Comparison of ENCODE assay signal across 2 cellular contexts in the genomic region with DNA sequence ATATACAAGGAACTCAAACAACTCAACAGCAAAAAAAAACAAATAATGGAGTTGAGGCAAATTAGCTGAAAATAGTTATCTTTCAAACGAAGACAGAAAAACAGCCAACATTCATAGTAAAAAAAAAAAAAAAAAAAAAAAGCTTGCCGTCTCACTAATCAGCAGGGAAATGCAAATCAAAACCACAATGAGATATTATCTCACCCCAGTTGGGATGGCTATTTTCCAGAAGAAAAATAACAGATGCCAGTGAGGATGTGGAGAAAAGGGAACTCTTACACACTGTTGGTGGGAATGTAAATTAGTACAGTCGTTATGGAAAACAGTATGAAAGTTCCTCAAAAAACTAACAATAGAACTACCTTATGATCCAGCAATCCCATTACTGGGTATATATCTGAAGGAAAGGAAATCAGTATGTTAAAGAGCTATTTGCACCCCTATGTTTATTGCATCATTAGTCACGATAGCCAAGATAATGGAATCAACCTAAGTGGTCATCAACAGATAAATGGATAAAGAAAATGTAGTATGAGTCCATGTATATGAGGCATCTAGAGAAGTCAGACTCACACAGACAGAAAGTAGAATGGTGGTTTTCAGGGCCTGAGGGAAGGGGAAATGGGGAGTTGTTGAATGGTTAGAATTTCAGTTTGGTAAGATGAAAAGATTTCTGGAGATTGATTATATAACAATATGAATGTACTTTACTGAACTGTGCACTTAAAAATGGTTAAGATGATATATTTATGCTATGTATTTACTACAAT.
TF ChIP-seq lines count a peak whose summit lies in the region.

No MANE protein-coding gene starts in this region.

TF ChIP-seq in GM12891, 5 proteins besides CTCF, POLR2A, EP300 and RAD21:
- TF ChIP-seq PAX5 (IDR thresholded peaks at IDR 0.05; ENCODE audit: insufficient read depth, low read length, severe bottlenecking) = no peak
- peak; percentile 26; the same call in 1 of the 2 replicates for TF ChIP-seq SPI1 (IDR thresholded peaks at IDR 0.05; ENCODE audit: low read depth, low read length)

TF ChIP-seq in K562, 482 proteins besides CTCF, POLR2A, EP300 and RAD21:
- TF ChIP-seq CEBPG (CRISPR knock-in tag; IDR thresholded peaks at IDR 0.05) = no peak
- peak in 1 of 2 experiments; percentile 66; a peak in 2 of 4 replicates for TF ChIP-seq CEBPG (tag; conservative IDR thresholded peaks at IDR 0.05 in 1 of 2, IDR thresholded peaks at IDR 0.05 in 1 of 2)
- no peak for TF ChIP-seq DMBX1 (CRISPR knock-in tag; IDR thresholded peaks at IDR 0.05; ENCODE audit: borderline replicate concordance)
- TF ChIP-seq, protein P1, sequence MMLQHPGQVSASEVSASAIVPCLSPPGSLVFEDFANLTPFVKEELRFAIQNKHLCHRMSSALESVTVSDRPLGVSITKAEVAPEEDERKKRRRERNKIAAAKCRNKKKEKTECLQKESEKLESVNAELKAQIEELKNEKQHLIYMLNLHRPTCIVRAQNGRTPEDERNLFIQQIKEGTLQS (IDR thresholded peaks at IDR 0.05) = peak; percentile 62
- TF ChIP-seq, protein P1 (CRISPR knock-in tag; conservative IDR thresholded peaks at IDR 0.05) = no peak
- no peak for TF ChIP-seq ILF3 (IDR thresholded peaks at IDR 0.05; ENCODE audit: borderline replicate concordance)
- no peak for TF ChIP-seq NRF1 (conservative IDR thresholded peaks at IDR 0.05 in 1 of 2, IDR thresholded peaks at IDR 0.05 in 1 of 2)
- TF ChIP-seq KLF10 (CRISPR knock-in tag; IDR thresholded peaks at IDR 0.05) = no peak
- TF ChIP-seq NR2F6 (CRISPR knock-in tag; IDR thresholded peaks at IDR 0.05) = no peak
- no peak for TF ChIP-seq GATAD2A (IDR thresholded peaks at IDR 0.05)
- no peak for TF ChIP-seq HDAC1 (IDR thresholded peaks at IDR 0.05)
- TF ChIP-seq ZNF384 (IDR thresholded peaks at IDR 0.05; ENCODE audit: low read depth, low read length) = peak; percentile 56
- TF ChIP-seq SMARCE1 (IDR thresholded peaks at IDR 0.05) = peak; percentile 13; the same call in 1 of the 2 replicates
- TF ChIP-seq POLR2H (tag; IDR thresholded peaks at IDR 0.05; ENCODE audit: low read depth) = 0 out of 2 replicates have a peak, but pooled peaks have one; percentile 29
- TF ChIP-seq RNF2 (IDR thresholded peaks at IDR 0.05) = no peak
- TF ChIP-seq, protein P2, sequence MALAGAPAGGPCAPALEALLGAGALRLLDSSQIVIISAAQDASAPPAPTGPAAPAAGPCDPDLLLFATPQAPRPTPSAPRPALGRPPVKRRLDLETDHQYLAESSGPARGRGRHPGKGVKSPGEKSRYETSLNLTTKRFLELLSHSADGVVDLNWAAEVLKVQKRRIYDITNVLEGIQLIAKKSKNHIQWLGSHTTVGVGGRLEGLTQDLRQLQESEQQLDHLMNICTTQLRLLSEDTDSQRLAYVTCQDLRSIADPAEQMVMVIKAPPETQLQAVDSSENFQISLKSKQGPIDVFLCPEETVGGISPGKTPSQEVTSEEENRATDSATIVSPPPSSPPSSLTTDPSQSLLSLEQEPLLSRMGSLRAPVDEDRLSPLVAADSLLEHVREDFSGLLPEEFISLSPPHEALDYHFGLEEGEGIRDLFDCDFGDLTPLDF (CRISPR knock-in tag; IDR thresholded peaks at IDR 0.05) = no peak
- no peak for TF ChIP-seq ARNT (IDR thresholded peaks at IDR 0.05)
- no peak for TF ChIP-seq FOXJ3 (CRISPR knock-in tag; IDR thresholded peaks at IDR 0.05)
- TF ChIP-seq ZNF175 (CRISPR knock-in tag; IDR thresholded peaks at IDR 0.05; ENCODE audit: low read depth) = no peak
- TF ChIP-seq HNRNPLL (IDR thresholded peaks at IDR 0.05; ENCODE audit: low read depth, low read length, poor library complexity, severe bottlenecking) = no peak
- no peak; the same call in 1 of the 2 replicates for TF ChIP-seq SOX6 (IDR thresholded peaks at IDR 0.05)
- TF ChIP-seq, protein P3, sequence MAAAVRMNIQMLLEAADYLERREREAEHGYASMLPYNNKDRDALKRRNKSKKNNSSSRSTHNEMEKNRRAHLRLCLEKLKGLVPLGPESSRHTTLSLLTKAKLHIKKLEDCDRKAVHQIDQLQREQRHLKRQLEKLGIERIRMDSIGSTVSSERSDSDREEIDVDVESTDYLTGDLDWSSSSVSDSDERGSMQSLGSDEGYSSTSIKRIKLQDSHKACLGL (CRISPR knock-in tag; IDR thresholded peaks at IDR 0.05; ENCODE audit: borderline replicate concordance, poor library complexity, severe bottlenecking) = no peak
- TF ChIP-seq, protein P4, sequence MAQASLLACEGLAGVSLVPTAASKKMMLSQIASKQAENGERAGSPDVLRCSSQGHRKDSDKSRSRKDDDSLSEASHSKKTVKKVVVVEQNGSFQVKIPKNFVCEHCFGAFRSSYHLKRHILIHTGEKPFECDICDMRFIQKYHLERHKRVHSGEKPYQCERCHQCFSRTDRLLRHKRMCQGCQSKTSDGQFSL (CRISPR knock-in tag; IDR thresholded peaks at IDR 0.05) = no peak
- TF ChIP-seq, protein P4 (tag; IDR thresholded peaks at IDR 0.05) = no peak
